Comparison of ENCODE assay signal across 8 cellular contexts in the genomic region with DNA sequence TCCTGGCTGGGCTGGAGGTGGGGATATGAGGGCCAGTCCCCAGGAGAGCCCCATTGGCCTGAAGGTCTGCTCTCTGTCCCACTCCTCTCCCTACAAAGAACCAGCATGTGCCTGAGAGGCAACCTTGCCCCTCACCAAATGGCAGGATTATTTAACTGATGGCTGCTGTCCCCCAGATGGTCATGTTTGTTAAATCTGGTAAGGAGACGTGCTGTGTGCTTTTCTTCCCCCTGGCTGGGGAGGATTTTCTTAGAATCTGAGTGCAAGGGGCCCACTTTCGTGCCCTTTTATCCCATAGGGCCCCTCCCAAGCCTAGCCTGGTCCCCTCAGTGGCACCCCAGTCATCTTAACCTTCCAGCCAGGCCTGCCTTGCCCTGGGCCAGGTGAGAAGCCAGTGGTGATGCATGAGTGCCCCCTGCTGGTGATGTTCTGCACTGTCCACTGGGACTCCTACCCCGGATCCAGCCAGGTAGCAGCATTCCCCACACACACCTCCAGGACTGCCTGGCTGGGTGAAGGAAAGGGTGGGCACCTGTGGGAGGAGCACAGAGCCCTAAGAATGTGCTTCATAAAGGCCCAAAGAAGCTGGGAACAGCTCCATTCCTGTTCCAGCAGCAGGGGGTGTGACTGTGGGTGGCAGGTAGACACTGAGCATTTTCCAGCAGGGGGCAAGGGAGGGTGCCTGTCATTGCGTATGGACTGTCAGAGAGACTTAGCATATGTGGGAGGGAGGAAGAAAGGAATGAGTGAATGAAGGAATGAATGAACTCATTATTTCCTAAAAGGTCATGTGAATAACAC. TPM values are rescaled to one million over a fixed set of nuclear protein-coding genes. Genes with fewer than 3 reads are reported as not detected.
DNase-seq lines count a peak whose midpoint lies in the region; ATAC-seq and TF ChIP-seq lines count a peak whose summit lies in the region.

No MANE protein-coding gene starts in this region.

- H3K36me3 Mint-ChIP-seq in CD4-positive, CD25-positive, alpha-beta regulatory T cell: peaks cover 27% of the 10 kb centered on the region
- no peaks in the 10 kb centered on the region for H3K36me3 Mint-ChIP-seq in neural progenitor cell

- no peaks in the 10 kb centered on the region for H3K27me3 Mint-ChIP-seq in CD4-positive, CD25-positive, alpha-beta regulatory T cell
- peaks cover 22% of the 10 kb centered on the region for H3K27me3 Mint-ChIP-seq in neural progenitor cell (ENCODE audit: insufficient read depth, low read depth)

- H3K4me2 ChIP-seq in OCI-LY1 (ENCODE audit: low read length) (no peak overlapping the region), neural progenitor cell (no peak overlapping the region)

- peak overlapping the region in 2 of 3 donors; percentile 44 to 69 for H3K27ac Mint-ChIP-seq in CD4-positive, CD25-positive, alpha-beta regulatory T cell
- no peak overlapping the region for H3K27ac Mint-ChIP-seq in neural progenitor cell

- peaks cover 0 to 6% (median 5%) of the 10 kb centered on the region in 4 donors for H3K4me1 Mint-ChIP-seq in CD4-positive, CD25-positive, alpha-beta regulatory T cell
- H3K4me1 Mint-ChIP-seq in neural progenitor cell: peaks cover 29% of the 10 kb centered on the region

- H3K27ac ChIP-seq in CD4-positive, CD25-positive, alpha-beta regulatory T cell (ENCODE audit: insufficient read depth, low read length, poor library complexity, severe bottlenecking): no peak overlapping the region
- H3K27ac ChIP-seq in HEK293 (ENCODE audit: extremely low read depth, low read depth, low read length): no peak overlapping the region
- H3K27ac ChIP-seq in OCI-LY1 (ENCODE audit: low read depth, low read length, poor library complexity, severe bottlenecking): no peak overlapping the region
- no peak overlapping the region for H3K27ac ChIP-seq in neural progenitor cell

- H3K36me3 ChIP-seq in CD4-positive, CD25-positive, alpha-beta regulatory T cell (ENCODE audit: control insufficient read depth, insufficient read depth, low read length): peaks cover 3% of the 10 kb centered on the region
- H3K36me3 ChIP-seq in HEK293 (ENCODE audit: control insufficient read depth in 2 of 2, insufficient read depth in 1 of 2, low read length in 2 of 2) (no peaks in the 10 kb centered on the region), OCI-LY1 (ENCODE audit: insufficient read depth, low read length) (no peaks in the 10 kb centered on the region), neural progenitor cell (no peaks in the 10 kb centered on the region)

- POLR2A ChIA-PET in HEK293 (lab: Yijun Ruan, JAX): interaction anchor here (0.7 kb wide), 1 partner anchor 141 kb away, joined by 4 read pairs; no protein-coding TSS in a partner anchor

- peak; percentile 82 to 87 for ATAC-seq in CD4-positive, CD25-positive, alpha-beta regulatory T cell (ENCODE audit: low read depth in 2 of 2)
- no peak for ATAC-seq in HG03460 (IDR thresholded peaks at IDR 0.05; ENCODE audit: unreplicated experiment)

- H3K9me3 ChIP-seq in CD4-positive, CD25-positive, alpha-beta regulatory T cell (ENCODE audit: control insufficient read depth in 2 of 2, low read length in 2 of 2): no peaks in the 10 kb centered on the region
- no peaks in the 10 kb centered on the region for H3K9me3 ChIP-seq in HEK293 (ENCODE audit: control insufficient read depth, insufficient read depth, low read depth, low read length)
- no peaks in the 10 kb centered on the region for H3K9me3 ChIP-seq in OCI-LY1 (ENCODE audit: low read length)
- H3K9me3 ChIP-seq in neural progenitor cell (ENCODE audit: low read depth): no peaks in the 10 kb centered on the region

- peak; percentile 66 to 80 (median 69) for DNase-seq in CD4-positive, CD25-positive, alpha-beta regulatory T cell
- DNase-seq in activated T-cell treated with anti-CD3 and anti-CD28 coated beads for 48 hours (ENCODE audit: low read depth) (peak; percentile 77), fibroblast of mammary gland (ENCODE audit: low read depth) (peak; percentile 56), neural progenitor cell (ENCODE audit: low spot score) (peak; percentile 83), superior temporal gyrus (ENCODE audit: extremely low spot score) (peak; percentile 78)

- TF ChIP-seq CTCF in HEK293 (tag by site-specific recombination; IDR thresholded peaks at IDR 0.05): peak; percentile 97
- TF ChIP-seq CTCF in OCI-LY1 (IDR thresholded peaks at IDR 0.05; ENCODE audit: low read length): peak; percentile 97
- peak; percentile 95 for TF ChIP-seq CTCF in fibroblast of mammary gland (conservative IDR thresholded peaks at IDR 0.05; ENCODE audit: control insufficient read depth, insufficient read depth, low read depth, low read length)
- TF ChIP-seq CTCF in neural progenitor cell (IDR thresholded peaks at IDR 0.05): peak; percentile 98

- no peak overlapping the region for H2AFZ ChIP-seq in OCI-LY1 (ENCODE audit: low read length)
- no peak overlapping the region for H2AFZ ChIP-seq in neural progenitor cell (replicated peaks)

- H3F3A ChIP-seq in OCI-LY1 (ENCODE audit: insufficient read depth, low read length) (no peaks in the 10 kb centered on the region), neural progenitor cell (ENCODE audit: low read depth) (no peaks in the 10 kb centered on the region)

- no peak overlapping the region for H3K4me3 ChIP-seq in CD4-positive, CD25-positive, alpha-beta regulatory T cell (ENCODE audit: low read depth, low read length)
- H3K4me3 ChIP-seq in HEK293 (ENCODE audit: low read depth, low read length): no peak overlapping the region
- no peak overlapping the region for H3K4me3 ChIP-seq in OCI-LY1 (ENCODE audit: low read depth, low read length, poor library complexity, severe bottlenecking)
- no peak overlapping the region for H3K4me3 ChIP-seq in fibroblast of mammary gland (ENCODE audit: control insufficient read depth, low read depth, low read length)
- no peak overlapping the region for H3K4me3 ChIP-seq in neural progenitor cell

- H4K20me1 ChIP-seq in OCI-LY1 (ENCODE audit: insufficient read depth, low read length) (no peaks in the 10 kb centered on the region), neural progenitor cell (ENCODE audit: low read depth) (peaks cover 5% of the 10 kb centered on the region)

- no peaks in the 10 kb centered on the region for H3K27me3 ChIP-seq in CD4-positive, CD25-positive, alpha-beta regulatory T cell (ENCODE audit: control insufficient read depth, insufficient read depth, low read length)
- H3K27me3 ChIP-seq in OCI-LY1 (ENCODE audit: insufficient read depth, low read length) (peaks cover 4% of the 10 kb centered on the region; the same call in 1 of the 2 replicates), neural progenitor cell (peaks cover 8% of the 10 kb centered on the region)

- H3K79me2 ChIP-seq in OCI-LY1 (ENCODE audit: insufficient read depth, low read length) (no peaks in the 10 kb centered on the region), neural progenitor cell (ENCODE audit: low read depth) (no peaks in the 10 kb centered on the region)

- CTCF ChIA-PET in HEK293 (lab: Yijun Ruan, JAX): interaction anchor here (0.6 to 6.2 kb wide), 54 partner anchors 8 to 291 kb away, joined by 3 to 273 read pairs (median 6); no protein-coding TSS in a partner anchor

- no peaks in the 10 kb centered on the region for H3K9me3 Mint-ChIP-seq in CD4-positive, CD25-positive, alpha-beta regulatory T cell
- peaks cover 2% of the 10 kb centered on the region for H3K9me3 Mint-ChIP-seq in neural progenitor cell

- no peaks in the 10 kb centered on the region for H3K4me1 ChIP-seq in CD4-positive, CD25-positive, alpha-beta regulatory T cell (ENCODE audit: control insufficient read depth, insufficient read depth, low read length, poor library complexity, severe bottlenecking)
- H3K4me1 ChIP-seq in HEK293 (ENCODE audit: control insufficient read depth, insufficient read depth, low read length) (0 out of 2 replicates have a peak, but pooled peaks cover 4% of the 10 kb centered on the region), OCI-LY1 (ENCODE audit: insufficient read depth, low read length, severe bottlenecking) (no peaks in the 10 kb centered on the region), neural progenitor cell (peaks cover 7% of the 10 kb centered on the region)

- H3K9ac ChIP-seq in OCI-LY1 (ENCODE audit: low read length) (no peak overlapping the region), neural progenitor cell (no peak overlapping the region)

- no peak overlapping the region for H3K4me3 Mint-ChIP-seq in CD4-positive, CD25-positive, alpha-beta regulatory T cell
- peak overlapping the region; percentile 38 for H3K4me3 Mint-ChIP-seq in neural progenitor cell

- H3K9me2 ChIP-seq in OCI-LY1 (ENCODE audit: low read depth, low read length): no peaks in the 10 kb centered on the region

TF ChIP-seq in HEK293, 187 proteins besides CTCF, POLR2A, EP300 and RAD21 (continues in another document):
- TF ChIP-seq, protein P1, sequence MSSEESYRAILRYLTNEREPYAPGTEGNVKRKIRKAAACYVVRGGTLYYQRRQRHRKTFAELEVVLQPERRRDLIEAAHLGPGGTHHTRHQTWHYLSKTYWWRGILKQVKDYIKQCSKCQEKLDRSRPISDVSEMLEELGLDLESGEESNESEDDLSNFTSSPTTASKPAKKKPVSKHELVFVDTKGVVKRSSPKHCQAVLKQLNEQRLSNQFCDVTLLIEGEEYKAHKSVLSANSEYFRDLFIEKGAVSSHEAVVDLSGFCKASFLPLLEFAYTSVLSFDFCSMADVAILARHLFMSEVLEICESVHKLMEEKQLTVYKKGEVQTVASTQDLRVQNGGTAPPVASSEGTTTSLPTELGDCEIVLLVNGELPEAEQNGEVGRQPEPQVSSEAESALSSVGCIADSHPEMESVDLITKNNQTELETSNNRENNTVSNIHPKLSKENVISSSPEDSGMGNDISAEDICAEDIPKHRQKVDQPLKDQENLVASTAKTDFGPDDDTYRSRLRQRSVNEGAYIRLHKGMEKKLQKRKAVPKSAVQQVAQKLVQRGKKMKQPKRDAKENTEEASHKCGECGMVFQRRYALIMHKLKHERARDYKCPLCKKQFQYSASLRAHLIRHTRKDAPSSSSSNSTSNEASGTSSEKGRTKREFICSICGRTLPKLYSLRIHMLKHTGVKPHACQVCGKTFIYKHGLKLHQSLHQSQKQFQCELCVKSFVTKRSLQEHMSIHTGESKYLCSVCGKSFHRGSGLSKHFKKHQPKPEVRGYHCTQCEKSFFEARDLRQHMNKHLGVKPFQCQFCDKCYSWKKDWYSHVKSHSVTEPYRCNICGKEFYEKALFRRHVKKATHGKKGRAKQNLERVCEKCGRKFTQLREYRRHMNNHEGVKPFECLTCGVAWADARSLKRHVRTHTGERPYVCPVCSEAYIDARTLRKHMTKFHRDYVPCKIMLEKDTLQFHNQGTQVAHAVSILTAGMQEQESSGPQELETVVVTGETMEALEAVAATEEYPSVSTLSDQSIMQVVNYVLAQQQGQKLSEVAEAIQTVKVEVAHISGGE (tag by site-specific recombination; conservative IDR thresholded peaks at IDR 0.05; ENCODE audit: low read depth): no peak
- no peak for TF ChIP-seq GLI2 (tag by site-specific recombination; IDR thresholded peaks at IDR 0.05; ENCODE audit: borderline replicate concordance, low read depth)
- no peak for TF ChIP-seq GFI1B (tag by site-specific recombination; IDR thresholded peaks at IDR 0.05)

RNA-seq across cellular contexts. Expression of a gene that starts 28.9 kb away (rescaled TPM):
- 148 TPM for total RNA-seq in CD4-positive, CD25-positive, alpha-beta regulatory T cell
- polyA plus RNA-seq in CD4-positive, CD25-positive, alpha-beta regulatory T cell: 100 to 1,000 TPM; 323 to 340 (median 327) TPM
- 2.3 and 10.6 TPM in 2 replicates for total RNA-seq in neural progenitor cell (ENCODE audit: low replicate concordance)

RNA-seq across cellular contexts. Expression of a gene that starts 30.0 kb away (rescaled TPM):
- total RNA-seq in CD4-positive, CD25-positive, alpha-beta regulatory T cell: 0.44 TPM
- polyA plus RNA-seq in CD4-positive, CD25-positive, alpha-beta regulatory T cell: not detected
- 0.82 and 1.1 TPM in 2 replicates for total RNA-seq in neural progenitor cell (ENCODE audit: low replicate concordance)

Comparison
In these comparisons a context has a peak if more than half of its experiments do, and no peak if none do; other contexts are left out.
1. RNA of a gene that starts 28.9 kb away (total RNA-seq): 148 TPM in CD4-positive, CD25-positive, alpha-beta regulatory T cell (single experiment); 2.3 to 10.6 TPM in neural progenitor cell; every median in the first group is over 10 times any median in the second.
2. Peak in every context shown above with its lines, with median percentiles within 50 percentile points of each other: DNase-seq and CTCF ChIP-seq.